In genomic region chr9:14846871-14847311, GRCh38 we compare ENCODE assay signal across 8 cellular contexts.
DNase-seq lines count a peak whose midpoint lies in the region; ATAC-seq and TF ChIP-seq lines count a peak whose summit lies in the region.

No MANE protein-coding gene starts in this region.

- BruUV-seq in A673 (replicated peaks; lab: Mats Ljungman, UMichigan): no TSS peak

- H3K4me1 Mint-ChIP-seq in activated B cell treated with CpG ODN at 0.5 μM for 24 hours: no peaks in the 10 kb centered on the region
- no peaks in the 10 kb centered on the region for H3K4me1 Mint-ChIP-seq in naive thymus-derived CD4-positive, alpha-beta T cell

- no peaks in the 10 kb centered on the region for H3K9me3 ChIP-seq in A673 (ENCODE audit: low read depth, low read length, poor library complexity, severe bottlenecking)
- no peaks in the 10 kb centered on the region for H3K9me3 ChIP-seq in naive thymus-derived CD4-positive, alpha-beta T cell (ENCODE audit: control insufficient read depth in 2 of 3, low read length in 3 of 3)
- no peaks in the 10 kb centered on the region for H3K9me3 ChIP-seq in transverse colon

- H3K36me3 ChIP-seq in A673 (ENCODE audit: insufficient read depth, low read length, poor library complexity, severe bottlenecking) (no peaks in the 10 kb centered on the region), transverse colon (no peaks in the 10 kb centered on the region)
- H3K36me3 ChIP-seq in naive thymus-derived CD4-positive, alpha-beta T cell (ENCODE audit: control insufficient read depth in 2 of 3, insufficient read depth in 3 of 3, low read length in 3 of 3): no peaks in the 10 kb centered on the region

- H3K9me3 Mint-ChIP-seq in activated B cell treated with CpG ODN at 0.5 μM for 24 hours: peaks cover 2% of the 10 kb centered on the region
- peaks cover 0 to 2% (median 0%) of the 10 kb centered on the region in 11 donors for H3K9me3 Mint-ChIP-seq in naive thymus-derived CD4-positive, alpha-beta T cell

- H3K4me3 Mint-ChIP-seq in activated B cell treated with CpG ODN at 0.5 μM for 24 hours: no peak overlapping the region
- no peak overlapping the region for H3K4me3 Mint-ChIP-seq in naive thymus-derived CD4-positive, alpha-beta T cell

- no peak overlapping the region for H3K27ac Mint-ChIP-seq in activated B cell treated with CpG ODN at 0.5 μM for 24 hours
- H3K27ac Mint-ChIP-seq in naive thymus-derived CD4-positive, alpha-beta T cell: no peak overlapping the region

- POLR2A ChIA-PET in A673 (lab: Charles Lee; ENCODE audit: low non-redundant PET): no interaction called here
- POLR2A ChIA-PET in activated B cell treated with CpG ODN at 0.5 μM for 24 hours (lab: Charles Lee): no interaction called here
- POLR2A ChIA-PET in naive thymus-derived CD4-positive, alpha-beta T cell (lab: Charles Lee): no interaction called here

- no peak for TF ChIP-seq EP300 in transverse colon (IDR thresholded peaks at IDR 0.05; ENCODE audit: low read depth)

- peaks cover 10% of the 10 kb centered on the region for H3K27me3 Mint-ChIP-seq in activated B cell treated with CpG ODN at 0.5 μM for 24 hours
- peaks cover 2 to 21% (median 13%) of the 10 kb centered on the region in 5 donors for H3K27me3 Mint-ChIP-seq in naive thymus-derived CD4-positive, alpha-beta T cell

- DNase-seq in A673 (ENCODE audit: low spot score): peak; percentile 79
- DNase-seq in GM13977 (ENCODE audit: low spot score): peak; percentile 60
- DNase-seq in NCI-H1105 (lab: John Stamatoyannopoulos, UW): peak; percentile 13
- peak; percentile 16 for DNase-seq in activated B cell treated with CpG ODN at 0.5 μM for 24 hours
- peak; percentile 83 for DNase-seq in ecto neural progenitor cell (ENCODE audit: low spot score)
- peak in 7 of 9 donors; percentile 18 to 54 (median 30) for DNase-seq in naive thymus-derived CD4-positive, alpha-beta T cell
- DNase-seq in transverse colon: peak; percentile 56

- H3K4me1 ChIP-seq in A673 (ENCODE audit: insufficient read depth, low read length, poor library complexity, severe bottlenecking) (peaks cover 4% of the 10 kb centered on the region), transverse colon (no peaks in the 10 kb centered on the region)
- H3K4me1 ChIP-seq in naive thymus-derived CD4-positive, alpha-beta T cell (ENCODE audit: control insufficient read depth in 2 of 2, insufficient read depth in 2 of 2, low read length in 2 of 2): no peaks in the 10 kb centered on the region

- CTCF ChIA-PET in A673 (lab: Charles Lee): no interaction called here
- CTCF ChIA-PET in activated B cell treated with CpG ODN at 0.5 μM for 24 hours (lab: Charles Lee): no interaction called here
- CTCF ChIA-PET in naive thymus-derived CD4-positive, alpha-beta T cell (lab: Charles Lee): interaction anchor here (1.2 kb wide), 1 partner anchor 288 kb away, joined by 3 read pairs; no protein-coding TSS in a partner anchor

- in situ Hi-C loops in GM13977 (cut with MboI; ENCODE audit: low pct_unique_long_range_greater_than_20kb, low sequenced_read_pairs, unreplicated experiment) (no loop called here), transverse colon (cut with MboI; ENCODE audit: low pct_ligation_motif_present in 1 of 4, low pct_unique_long_range_greater_than_20kb in 1 of 4, low sequenced_read_pairs in 3 of 4) (no loop called here)

- 36 to 73% methylated on average over 1 to 3 of the region's 3 CpGs for WGBS in transverse colon (ENCODE audit: low coverage in 1 of 2), 2 donors

- no peaks in the 10 kb centered on the region for H3K36me3 Mint-ChIP-seq in activated B cell treated with CpG ODN at 0.5 μM for 24 hours (ENCODE audit: low read depth)
- H3K36me3 Mint-ChIP-seq in naive thymus-derived CD4-positive, alpha-beta T cell: no peaks in the 10 kb centered on the region

- H3K27me3 ChIP-seq in A673 (replicated peaks; ENCODE audit: insufficient read depth, low read depth, low read length, poor library complexity): no peaks in the 10 kb centered on the region
- H3K27me3 ChIP-seq in naive thymus-derived CD4-positive, alpha-beta T cell (ENCODE audit: control insufficient read depth in 2 of 2, insufficient read depth in 2 of 2, low read length in 2 of 2): peaks cover 0 to 4% of the 10 kb centered on the region in 2 donors
- H3K27me3 ChIP-seq in transverse colon: no peaks in the 10 kb centered on the region

- intact Hi-C loops in A673 (cut with micrococcal nuclease; ENCODE audit: unreplicated experiment): loop anchor here (10.0 kb wide), 1 partner anchor 288 kb away; no protein-coding TSS in a partner anchor
- intact Hi-C loops in activated B cell treated with CpG ODN at 0.5 μM for 24 hours (cut with micrococcal nuclease): loop anchor here (1.0 kb wide), 1 partner anchor 230 kb away; no protein-coding TSS in a partner anchor
- intact Hi-C loops in naive thymus-derived CD4-positive, alpha-beta T cell (cut with micrococcal nuclease): loop anchor here (2.0 to 5.0 kb wide), 3 partner anchors 230 to 296 kb away; no protein-coding TSS in a partner anchor
- intact Hi-C loops in transverse colon (cut with DNase I; ENCODE audit: low total_unique reads): no loop called here

- peak; percentile 78 for TF ChIP-seq CTCF in A673 (conservative IDR thresholded peaks at IDR 0.05; ENCODE audit: low read depth, low read length)
- peak; percentile 84 for TF ChIP-seq CTCF in GM13977 (IDR thresholded peaks at IDR 0.05; ENCODE audit: extremely low read depth, insufficient read depth, missing control alignments)
- no peak for TF ChIP-seq CTCF in activated B cell treated with CpG ODN at 0.5 μM for 24 hours (IDR thresholded peaks at IDR 0.05)
- peak; percentile 43 to 67 (median 51) for TF ChIP-seq CTCF in transverse colon (IDR thresholded peaks at IDR 0.05)

- H3K4me3 ChIP-seq in A673 (ENCODE audit: low read depth, low read length, poor library complexity, severe bottlenecking) (no peak overlapping the region), transverse colon (no peak overlapping the region)
- H3K4me3 ChIP-seq in naive thymus-derived CD4-positive, alpha-beta T cell (ENCODE audit: low read length): no peak overlapping the region

- peak; percentile 97 for ATAC-seq in HG02763 (IDR thresholded peaks at IDR 0.05; ENCODE audit: unreplicated experiment)
- peak; percentile 31 for ATAC-seq in activated B cell treated with CpG ODN at 0.5 μM for 24 hours (ENCODE audit: low read depth)
- ATAC-seq in naive thymus-derived CD4-positive, alpha-beta T cell: peak; percentile 66

- no peak for TF ChIP-seq POLR2A in transverse colon (IDR thresholded peaks at IDR 0.05)

- H3K27ac ChIP-seq in A673 (ENCODE audit: low read depth, low read length, poor library complexity, severe bottlenecking): no peak overlapping the region
- H3K27ac ChIP-seq in naive thymus-derived CD4-positive, alpha-beta T cell (ENCODE audit: low read depth, low read length): no peak overlapping the region
- H3K27ac ChIP-seq in transverse colon: no peak overlapping the region

Comparison
In these comparisons a context has a peak if more than half of its experiments do, and no peak if none do; other contexts are left out.
1. DNase-seq: peak in every context shown above with its lines; median percentile 83 in ecto neural progenitor cell; 79 in A673; 60 in GM13977; 56 in transverse colon; 30 in naive thymus-derived CD4-positive, alpha-beta T cell; 16 in activated B cell treated with CpG ODN at 0.5 μM for 24 hours; 13 in NCI-H1105.
2. ATAC-seq: peak in every context shown above with its lines; median percentile 97 in HG02763; 66 in naive thymus-derived CD4-positive, alpha-beta T cell; 31 in activated B cell treated with CpG ODN at 0.5 μM for 24 hours.